23 cellular contexts compared by ENCODE assay signal in genomic region chr4:135122457-135122856, GRCh38.
A peak's percentile ranks its signal among the peaks of the same experiment; 100 is the strongest.
DNase-seq lines count a peak whose midpoint lies in the region; ATAC-seq, FAIRE-seq and TF ChIP-seq lines count a peak whose summit lies in the region.
"Had no signal": no experiment of that assay in that cellular context is flagged by ENCODE, and none has a peak within 500 bp of the region (broad histone marks: within the 10 kb centered on the region; RNA-seq: fewer than 3 reads in every experiment).

No MANE protein-coding gene starts in this region.

- H3K4me1 Mint-ChIP-seq in naive thymus-derived CD4-positive, alpha-beta T cell, result no peaks in the 10 kb centered on the region
- H3K4me1 Mint-ChIP-seq: CD4-positive, alpha-beta memory T cell had no signal

- POLR2A ChIA-PET in HepG2 (lab: Yijun Ruan, JAX), result no interaction called here
- POLR2A ChIA-PET in naive thymus-derived CD4-positive, alpha-beta T cell (lab: Charles Lee), result no interaction called here

- no peaks in the 10 kb centered on the region for H3K36me3 Mint-ChIP-seq in naive thymus-derived CD4-positive, alpha-beta T cell
- H3K36me3 Mint-ChIP-seq: CD4-positive, alpha-beta memory T cell had no signal

- H2AFZ ChIP-seq in HepG2 (ENCODE audit: low read length), result no peak overlapping the region
- H2AFZ ChIP-seq: PC-9 had no signal

- no peak for TF ChIP-seq CTCF in HepG2 (CRISPR knock-in tag; IDR thresholded peaks at IDR 0.05)
- no peak for TF ChIP-seq CTCF in right lobe of liver (IDR thresholded peaks at IDR 0.05)

- no peaks in the 10 kb centered on the region for H3K27me3 Mint-ChIP-seq in naive thymus-derived CD4-positive, alpha-beta T cell
- H3K27me3 Mint-ChIP-seq: CD4-positive, alpha-beta memory T cell had no signal

- no peak overlapping the region for H3K27ac ChIP-seq in HepG2 (ENCODE audit: extremely low read length, insufficient read depth, low read length)
- H3K27ac ChIP-seq in right lobe of liver, result no peak overlapping the region
- H3K27ac ChIP-seq in naive thymus-derived CD4-positive, alpha-beta T cell (ENCODE audit: low read depth, low read length), result no peak overlapping the region
- H3K27ac ChIP-seq in small intestine (ENCODE audit: low read depth in 1 of 2, low read length in 1 of 2), result no peak overlapping the region
- H3K27ac ChIP-seq: PC-9, SJCRH30 had no signal

- H3K27ac Mint-ChIP-seq in naive thymus-derived CD4-positive, alpha-beta T cell, result no peak overlapping the region
- H3K27ac Mint-ChIP-seq: CD4-positive, alpha-beta memory T cell had no signal

- CTCF ChIA-PET in HepG2 (lab: Yijun Ruan, JAX; ENCODE audit: low intra/inter-chr PET ratio, low total read pairs), result no interaction called here
- CTCF ChIA-PET in naive thymus-derived CD4-positive, alpha-beta T cell (lab: Charles Lee), result no interaction called here

- peaks cover 16% of the 10 kb centered on the region for H3K4me1 ChIP-seq in HepG2 (ENCODE audit: insufficient read depth, low read length)
- no peaks in the 10 kb centered on the region for H3K4me1 ChIP-seq in right lobe of liver
- no peaks in the 10 kb centered on the region for H3K4me1 ChIP-seq in naive thymus-derived CD4-positive, alpha-beta T cell (ENCODE audit: control insufficient read depth in 2 of 2, insufficient read depth in 2 of 2, low read length in 2 of 2)
- no peaks in the 10 kb centered on the region for H3K4me1 ChIP-seq in small intestine (ENCODE audit: control insufficient read depth in 2 of 2, insufficient read depth in 1 of 2, low read depth in 1 of 2, low read length in 1 of 2)
- H3K4me1 ChIP-seq: SJCRH30 had no signal

- H3K27me3 ChIP-seq in HepG2 (ENCODE audit: control insufficient read depth in 1 of 2, insufficient read depth in 2 of 2, low read length in 2 of 2) (no peaks in the 10 kb centered on the region), right lobe of liver (no peaks in the 10 kb centered on the region), small intestine (ENCODE audit: control insufficient read depth in 2 of 2, insufficient read depth in 2 of 2, low read length in 2 of 2) (no peaks in the 10 kb centered on the region)
- no peaks in the 10 kb centered on the region for H3K27me3 ChIP-seq in naive thymus-derived CD4-positive, alpha-beta T cell (ENCODE audit: control insufficient read depth in 2 of 2, insufficient read depth in 2 of 2, low read length in 2 of 2)
- H3K27me3 ChIP-seq: SJCRH30 had no signal

- no peak overlapping the region for H3K9ac ChIP-seq in HepG2 (ENCODE audit: insufficient read depth, low read depth, low read length)

- DNase-seq in HepG2 (ENCODE audit: low spot score), result no peak
- no peak for DNase-seq in right lobe of liver
- DNase-seq in NCI-H748 treated with DMSO at 0.1 percent for 48 hours (lab: John Stamatoyannopoulos, UW), result peak; percentile 20
- DNase-seq in left kidney (ENCODE audit: low read depth, low spot score), result peak; percentile 5
- no peak for DNase-seq in naive thymus-derived CD4-positive, alpha-beta T cell
- no peak for DNase-seq in small intestine
- DNase-seq: C1 segment of cervical spinal cord; CD4-positive, alpha-beta memory T cell; COR-L47; Kasumi-1; NCI-H1092 treated with DMSO at 0.1 percent for 48 hours; NCI-H1436 treated with DMSO at 0.1 percent for 48 hours; NCI-H2029; NCI-H2227 treated with DMSO at 0.1 percent for 48 hours; NCI-H526 treated with DMSO at 0.1 percent for 48 hours; PC-9; SJCRH30 had no signal

- H3K79me2 ChIP-seq in HepG2 (ENCODE audit: insufficient read depth, low read length), result no peaks in the 10 kb centered on the region

- peaks cover 0 to 27% (median 3%) of the 10 kb centered on the region in 11 donors for H3K9me3 Mint-ChIP-seq in naive thymus-derived CD4-positive, alpha-beta T cell

- H3K9me3 ChIP-seq in HepG2 (ENCODE audit: low read length) (no peaks in the 10 kb centered on the region), right lobe of liver (no peaks in the 10 kb centered on the region), small intestine (ENCODE audit: control insufficient read depth, low read depth) (no peaks in the 10 kb centered on the region)
- no peaks in the 10 kb centered on the region for H3K9me3 ChIP-seq in naive thymus-derived CD4-positive, alpha-beta T cell (ENCODE audit: control insufficient read depth in 2 of 3, low read length in 3 of 3)
- H3K9me3 ChIP-seq: SJCRH30 had no signal

- no peak for TF ChIP-seq RAD21 in HepG2 (CRISPR knock-in tag; IDR thresholded peaks at IDR 0.05)

- WGBS in HepG2 (ENCODE audit: low lambda C conversion rate), result 2% methylated on average over 2 of the region's 2 CpGs
- WGBS in right lobe of liver (ENCODE audit: insufficient coverage, low coverage, low lambda C conversion rate, missing lambda C conversion rate), result 43% methylated on average over 2 of the region's 2 CpGs
- WGBS in small intestine, 3 donors, result 26 to 71% (median 55%) methylated on average over 2 of the region's 2 CpGs

- no peak overlapping the region for H3K4me3 Mint-ChIP-seq in naive thymus-derived CD4-positive, alpha-beta T cell
- H3K4me3 Mint-ChIP-seq: CD4-positive, alpha-beta memory T cell had no signal

- TF ChIP-seq EP300 in HepG2 (IDR thresholded peaks at IDR 0.05; ENCODE audit: low read depth in 2 of 2, low read length in 2 of 2), result 0 out of 4 replicates have a peak, but pooled peaks of 1 of the 2 experiments have one; percentile 14
- no peak for TF ChIP-seq EP300 in HepG2 (CRISPR knock-in tag; IDR thresholded peaks at IDR 0.05; ENCODE audit: borderline replicate concordance)

- FAIRE-seq in HepG2 (lab: Jason Lieb, UNC) (no peak), small intestine (lab: Jason Lieb, UNC) (no peak)
- FAIRE-seq: GM19239, H54, K562 had no signal

- no peaks in the 10 kb centered on the region for H4K20me1 ChIP-seq in HepG2 (ENCODE audit: insufficient read depth, low read length)

- H3K36me3 ChIP-seq in HepG2 (replicated peaks in 1 of 2; ENCODE audit: control insufficient read depth in 1 of 2, insufficient read depth in 2 of 2, low read length in 2 of 2), result no peaks in the 10 kb centered on the region
- H3K36me3 ChIP-seq in right lobe of liver, result no peaks in the 10 kb centered on the region
- no peaks in the 10 kb centered on the region for H3K36me3 ChIP-seq in naive thymus-derived CD4-positive, alpha-beta T cell (ENCODE audit: control insufficient read depth in 2 of 3, insufficient read depth in 3 of 3, low read length in 3 of 3)
- H3K36me3 ChIP-seq in small intestine (ENCODE audit: control insufficient read depth in 2 of 2, insufficient read depth in 2 of 2, low read length in 2 of 2), result no peaks in the 10 kb centered on the region
- H3K36me3 ChIP-seq: SJCRH30 had no signal

- in situ Hi-C loops in HepG2 (cut with HindIII; ENCODE audit: extremely low pct_ligation_motif_present, low pct_unique_long_range_greater_than_20kb), result no loop called here

- H3K4me2 ChIP-seq in HepG2 (ENCODE audit: low read depth, low read length), result no peak overlapping the region
- H3K4me2 ChIP-seq: PC-9 had no signal

- no TSS peak for BruUV-seq in HepG2 (replicated peaks; lab: Mats Ljungman, UMichigan)

- H3K4me3 ChIP-seq in HepG2 (replicated peaks in 1 of 3; ENCODE audit: insufficient read depth in 1 of 3, low read depth in 2 of 3, low read length in 3 of 3), result no peak overlapping the region
- no peak overlapping the region for H3K4me3 ChIP-seq in right lobe of liver
- H3K4me3 ChIP-seq in naive thymus-derived CD4-positive, alpha-beta T cell (ENCODE audit: low read length), result no peak overlapping the region
- H3K4me3 ChIP-seq in small intestine (ENCODE audit: low read depth in 1 of 2, low read length in 2 of 2), result no peak overlapping the region
- H3K4me3 ChIP-seq: K562, PC-9, SJCRH30 had no signal

- intact Hi-C loops in HepG2 (cut with micrococcal nuclease; ENCODE audit: unreplicated experiment) (no loop called here), right lobe of liver (cut with DNase I) (no loop called here)
- intact Hi-C loops in naive thymus-derived CD4-positive, alpha-beta T cell (cut with micrococcal nuclease), result no loop called here

- TF ChIP-seq POLR2A in HepG2 (IDR thresholded peaks at IDR 0.05; ENCODE audit: insufficient read depth in 1 of 2, low read depth in 2 of 2, low read length in 2 of 2) (no peak), right lobe of liver (IDR thresholded peaks at IDR 0.05) (no peak)

- ATAC-seq in HepG2 (no peak; the same call in 1 of the 3 replicates), right lobe of liver (no peak), GM21381 (IDR thresholded peaks at IDR 0.05; ENCODE audit: unreplicated experiment) (no peak)
- ATAC-seq in naive thymus-derived CD4-positive, alpha-beta T cell, result no peak
- ATAC-seq: K562, Right ventricle myocardium inferior, SK-N-SH treated with all-trans-retinoic acid at 6 μM for 48 hours had no signal

TF ChIP-seq in HepG2, 621 proteins besides CTCF, POLR2A, EP300 and RAD21 (continues in another document):
- TF ChIP-seq FOSL1 (CRISPR knock-in tag; IDR thresholded peaks at IDR 0.05; ENCODE audit: borderline replicate concordance) (no peak), MTF1 (CRISPR knock-in tag; IDR thresholded peaks at IDR 0.05) (no peak), HNF4A (CRISPR knock-in tag; IDR thresholded peaks at IDR 0.05) (peak; percentile 40; the same call in 1 of the 2 replicates), BRF2 (CRISPR knock-in tag; IDR thresholded peaks at IDR 0.05) (no peak), DBP (CRISPR knock-in tag; IDR thresholded peaks at IDR 0.05; ENCODE audit: not compliant biosample characterization) (no peak)

Comparison
In these comparisons a context has a peak if more than half of its experiments do, and no peak if none do; other contexts are left out.
1. DNase-seq: peak in NCI-H748 treated with DMSO at 0.1 percent for 48 hours (single experiment) and left kidney (single experiment); none in HepG2 (single experiment), right lobe of liver (0 of 3), naive thymus-derived CD4-positive, alpha-beta T cell (0 of 9) and small intestine (single experiment).